ENCODE assay signal across 1 cellular context in genomic region chr10:116466715-116467422, GRCh38.
TF ChIP-seq lines count a peak whose summit lies in the region.

No MANE protein-coding gene starts in this region.

TF ChIP-seq in GM12891, 5 proteins besides CTCF, POLR2A, EP300 and RAD21:
- TF ChIP-seq SPI1 (IDR thresholded peaks at IDR 0.05; ENCODE audit: low read depth, low read length) (no peak), POLR2AphosphoS5 (IDR thresholded peaks at IDR 0.05; ENCODE audit: low read depth, low read length) (no peak)
TF ChIP-seq in GM12891: peak in this region for 0.
